Comparison of ENCODE assay signal across 14 cellular contexts in genomic region chr11:121422675-121423074, GRCh38. TPM values are rescaled to one million over a fixed set of nuclear protein-coding genes. Genes with fewer than 3 reads are reported as not detected.
DNase-seq lines count a peak whose midpoint lies in the region; ATAC-seq and TF ChIP-seq lines count a peak whose summit lies in the region.
"Had no signal": no experiment of that assay in that cellular context is flagged by ENCODE, and none has a peak within 500 bp of the region (broad histone marks: within the 10 kb centered on the region; RNA-seq: fewer than 3 reads in every experiment).

No MANE protein-coding gene starts in this region.

- peaks cover 8% of the 10 kb centered on the region for H3K27me3 Mint-ChIP-seq in neural progenitor cell (ENCODE audit: insufficient read depth, low read depth)

- DNase-seq in SK-MEL-5 (ENCODE audit: low read depth, low spot score): peak; percentile 33
- DNase-seq in SKM-1 (lab: John Stamatoyannopoulos, UW; ENCODE audit: unreplicated experiment): no peak
- DNase-seq in foreskin keratinocyte: no peak
- DNase-seq in neural progenitor cell (ENCODE audit: low spot score): no peak
- DNase-seq: activated T-cell treated with anti-CD3 and anti-CD28 coated beads, Interleukin-2, amount 50 U/mL, for 48 hours; hippocampal formation; retina; stimulated activated CD4-positive, alpha-beta T cell treated with anti-CD3 and anti-CD28 coated beads, Interleukin-2, amount 100 ng/mL, for 24 hours had no signal

- H3K27ac ChIP-seq in BLaER1 treated with 17β-estradiol and CSF1 and Interleukin-3, amounts not matched to agents 10 nM and 100 nM: peak overlapping the region in 7 of 11 experiments; percentile 11 to 65 (median 42); a peak in 15 of 22 replicates
- no peak overlapping the region for H3K27ac ChIP-seq in foreskin keratinocyte
- H3K27ac ChIP-seq in neural progenitor cell: no peak overlapping the region
- H3K27ac ChIP-seq: SK-N-MC had no signal

- TF ChIP-seq CTCF in foreskin keratinocyte (conservative IDR thresholded peaks at IDR 0.05) (no peak), neural progenitor cell (IDR thresholded peaks at IDR 0.05) (no peak)

- H3K4me3 Mint-ChIP-seq in neural progenitor cell: no peak overlapping the region
- H3K4me3 Mint-ChIP-seq: WTC11 had no signal

- peaks cover 5% of the 10 kb centered on the region for H3K4me1 Mint-ChIP-seq in neural progenitor cell

- peaks cover 2% of the 10 kb centered on the region for H3K36me3 Mint-ChIP-seq in neural progenitor cell

- no peak overlapping the region for H3K27ac Mint-ChIP-seq in neural progenitor cell
- H3K27ac Mint-ChIP-seq: WTC11 had no signal

- H3K79me2 ChIP-seq in neural progenitor cell (ENCODE audit: low read depth): no peaks in the 10 kb centered on the region

- peaks cover 19 to 27% (median 22%) of the 10 kb centered on the region in 11 experiments for H3K27me3 ChIP-seq in BLaER1 treated with 17β-estradiol and CSF1 and Interleukin-3, amounts not matched to agents 10 nM and 100 nM
- peaks cover 15% of the 10 kb centered on the region for H3K27me3 ChIP-seq in foreskin keratinocyte
- peaks cover 12% of the 10 kb centered on the region for H3K27me3 ChIP-seq in neural progenitor cell

- no peak overlapping the region for H2AFZ ChIP-seq in neural progenitor cell (replicated peaks)

- H3F3A ChIP-seq in neural progenitor cell (ENCODE audit: low read depth): peaks cover 9% of the 10 kb centered on the region

- peak; percentile 45 for ATAC-seq in GM18498 (IDR thresholded peaks at IDR 0.05; ENCODE audit: unreplicated experiment)
- peak; percentile 32 for ATAC-seq in HG02678 (IDR thresholded peaks at IDR 0.05; ENCODE audit: unreplicated experiment)
- no peak for ATAC-seq in HG02763 (IDR thresholded peaks at IDR 0.05; ENCODE audit: unreplicated experiment)
- ATAC-seq in foreskin keratinocyte: no peak
- ATAC-seq: WTC11 had no signal

- peaks cover 55 to 71% (median 65%) of the 10 kb centered on the region in 10 experiments for H3K4me1 ChIP-seq in BLaER1 treated with 17β-estradiol and CSF1 and Interleukin-3, amounts not matched to agents 10 nM and 100 nM
- H3K4me1 ChIP-seq in foreskin keratinocyte (peaks cover 9% of the 10 kb centered on the region), neural progenitor cell (peaks cover 10% of the 10 kb centered on the region)

- peaks cover 7 to 59% (median 32%) of the 10 kb centered on the region in 11 experiments; a peak in 19 of 22 replicates for H3K9me3 ChIP-seq in BLaER1 treated with 17β-estradiol and CSF1 and Interleukin-3, amounts not matched to agents 10 nM and 100 nM (replicated peaks in 1 of 11)
- no peaks in the 10 kb centered on the region for H3K9me3 ChIP-seq in neural progenitor cell (ENCODE audit: low read depth)

- H3K9ac ChIP-seq in BLaER1 treated with 17β-estradiol and CSF1 and Interleukin-3, amounts not matched to agents 10 nM and 100 nM: no peak overlapping the region
- no peak overlapping the region for H3K9ac ChIP-seq in neural progenitor cell

- H4K20me1 ChIP-seq in BLaER1 treated with 17β-estradiol and CSF1 and Interleukin-3, amounts not matched to agents 10 nM and 100 nM: no peaks in the 10 kb centered on the region
- no peaks in the 10 kb centered on the region for H4K20me1 ChIP-seq in neural progenitor cell (ENCODE audit: low read depth)

- H3K36me3 ChIP-seq in BLaER1 treated with 17β-estradiol and CSF1 and Interleukin-3, amounts not matched to agents 10 nM and 100 nM: no peaks in the 10 kb centered on the region
- no peaks in the 10 kb centered on the region for H3K36me3 ChIP-seq in neural progenitor cell

- H3K4me3 ChIP-seq in BLaER1 treated with 17β-estradiol and CSF1 and Interleukin-3, amounts not matched to agents 10 nM and 100 nM: no peak overlapping the region
- no peak overlapping the region for H3K4me3 ChIP-seq in neural progenitor cell
- H3K4me3 ChIP-seq: SK-N-MC had no signal

- H3K9me3 Mint-ChIP-seq in neural progenitor cell: peaks cover 10% of the 10 kb centered on the region

- in situ Hi-C loops in SK-MEL-5 (cut with HindIII; ENCODE audit: low pct_unique_long_range_greater_than_20kb, low sequenced_read_pairs): no loop called here

- peak overlapping the region; percentile 36 to 82 (median 69) for H3K4me2 ChIP-seq in BLaER1 treated with 17β-estradiol and CSF1 and Interleukin-3, amounts not matched to agents 10 nM and 100 nM
- H3K4me2 ChIP-seq in neural progenitor cell: no peak overlapping the region

RNA-seq across cellular contexts. Expression of gene SORL1, which starts 29.4 kb away (rescaled TPM):
- 37.6 and 45.0 TPM in 2 replicates for total RNA-seq in SK-MEL-5 (2014; rRNA removed; shearing (Covaris generic))
- 39.4 and 52.3 TPM in 2 replicates for polyA plus RNA-seq in SK-MEL-5 (2015; cell fraction: cytosol; rRNA removed)
- 32.8 and 45.2 TPM in 2 replicates for polyA plus RNA-seq in SK-MEL-5 (2015; cell fraction: nucleus; rRNA removed)
- total RNA-seq in foreskin keratinocyte (67.1 and 71.9 TPM in 2 replicates), neural progenitor cell (ENCODE audit: low replicate concordance) (45.6 and 46.0 TPM in 2 replicates)
- polyA plus RNA-seq in foreskin keratinocyte: 9.5 and 11.1 TPM in 2 replicates

Comparison
In these comparisons a context has a peak if more than half of its experiments do, and no peak if none do; other contexts are left out.
1. H3K27ac ChIP-seq: peak in BLaER1 treated with 17β-estradiol and CSF1 and Interleukin-3, amounts not matched to agents 10 nM and 100 nM (7 of 11); none in foreskin keratinocyte (single experiment) and neural progenitor cell (single experiment).
2. ATAC-seq: peak in GM18498 (single experiment) and HG02678 (single experiment); none in HG02763 (single experiment) and foreskin keratinocyte (single experiment).